23 cellular contexts compared by ENCODE assay signal in the genomic region with DNA sequence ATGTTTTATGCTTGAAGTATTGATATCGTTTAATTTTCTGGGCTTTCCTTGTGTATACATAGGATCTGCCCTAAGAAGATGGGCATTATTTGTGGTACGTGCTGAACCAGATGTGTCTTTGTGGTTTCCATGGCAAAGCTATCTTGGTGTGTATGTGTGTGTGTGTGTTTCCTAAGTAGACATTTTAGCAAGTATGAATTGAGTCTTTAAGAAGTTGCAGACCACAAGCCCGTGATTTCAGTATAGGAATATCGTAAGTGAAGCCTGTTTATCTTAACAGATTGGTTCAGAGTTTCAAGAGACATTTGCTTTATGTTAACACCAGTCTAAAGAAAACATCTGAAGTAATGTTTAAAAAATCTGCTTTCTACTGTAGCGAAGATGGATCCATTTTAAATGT.
A peak's percentile ranks its signal among the peaks of the same experiment; 100 is the strongest.
DNase-seq lines count a peak whose midpoint lies in the region; ATAC-seq and TF ChIP-seq lines count a peak whose summit lies in the region.
"Had no signal": no experiment of that assay in that cellular context is flagged by ENCODE, and none has a peak within 500 bp of the region (broad histone marks: within the 10 kb centered on the region; RNA-seq: fewer than 3 reads in every experiment).

No MANE protein-coding gene starts in this region.

- H3K4me1 Mint-ChIP-seq in type B pancreatic cell (ENCODE audit: unreplicated experiment): peaks cover 10% of the 10 kb centered on the region
- H3K4me1 Mint-ChIP-seq: activated naive CD4-positive, alpha-beta T cell treated with anti-CD3 and anti-CD28 coated beads, Interleukin-2, amount 50 U/mL, for 24 hours; IgD-negative memory B cell had no signal

- H3K4me3 Mint-ChIP-seq in type B pancreatic cell: peak overlapping the region; percentile 16
- H3K4me3 Mint-ChIP-seq: activated CD4-positive, alpha-beta T cell treated with anti-CD3 and anti-CD28 coated beads for 36 hours; activated naive CD4-positive, alpha-beta T cell treated with anti-CD3 and anti-CD28 coated beads, Interleukin-2, amount 50 U/mL, for 24 hours; IgD-negative memory B cell; natural killer cell had no signal

- no peaks in the 10 kb centered on the region for H3K4me1 ChIP-seq in colonic mucosa
- H3K4me1 ChIP-seq in mesodermal cell (ENCODE audit: control insufficient read depth, insufficient read depth, low read length, poor library complexity, severe bottlenecking): peaks cover 18% of the 10 kb centered on the region
- H3K4me1 ChIP-seq: left lung had no signal

- H3K9me3 Mint-ChIP-seq in type B pancreatic cell: no peaks in the 10 kb centered on the region

- H3K27ac ChIP-seq in colonic mucosa: peak overlapping the region; percentile 4
- H3K27ac ChIP-seq in mesodermal cell (ENCODE audit: low read depth, low read length, severe bottlenecking): peak overlapping the region; percentile 23
- H3K27ac ChIP-seq: BLaER1 treated with 17β-estradiol and CSF1 and Interleukin-3, amounts not matched to agents 10 nM and 100 nM had no signal

- H3K4me3 ChIP-seq in Jurkat, Clone E6-1 (ENCODE audit: low read length): no peak overlapping the region
- no peak overlapping the region for H3K4me3 ChIP-seq in colonic mucosa
- no peak overlapping the region for H3K4me3 ChIP-seq in mesodermal cell (ENCODE audit: extremely low read depth, insufficient read depth, low read length, poor library complexity, severe bottlenecking)
- H3K4me3 ChIP-seq: BLaER1 treated with 17β-estradiol and CSF1 and Interleukin-3, amounts not matched to agents 10 nM and 100 nM; left lung had no signal

- H3K36me3 ChIP-seq in colonic mucosa (no peaks in the 10 kb centered on the region), mesodermal cell (ENCODE audit: control insufficient read depth, insufficient read depth, low read length) (no peaks in the 10 kb centered on the region)

- H3K27me3 Mint-ChIP-seq in type B pancreatic cell: no peaks in the 10 kb centered on the region
- H3K27me3 Mint-ChIP-seq: activated CD4-positive, alpha-beta T cell treated with anti-CD3 and anti-CD28 coated beads for 36 hours; activated naive CD4-positive, alpha-beta T cell treated with anti-CD3 and anti-CD28 coated beads, Interleukin-2, amount 50 U/mL, for 24 hours; IgD-negative memory B cell had no signal

- peaks cover 13% of the 10 kb centered on the region for H3K36me3 Mint-ChIP-seq in type B pancreatic cell

- no peak overlapping the region for H3K9ac ChIP-seq in colonic mucosa (ENCODE audit: low read depth in 2 of 2, low read length in 2 of 2)
- H3K9ac ChIP-seq: BLaER1 treated with 17β-estradiol and CSF1 and Interleukin-3, amounts not matched to agents 10 nM and 100 nM had no signal

- no peak for TF ChIP-seq CTCF in colonic mucosa (IDR thresholded peaks at IDR 0.05)
- no peak for TF ChIP-seq CTCF in type B pancreatic cell (conservative IDR thresholded peaks at IDR 0.05)

- no peaks in the 10 kb centered on the region for H3K27me3 ChIP-seq in colonic mucosa
- H3K27me3 ChIP-seq: BLaER1 treated with 17β-estradiol and CSF1 and Interleukin-3, amounts not matched to agents 10 nM and 100 nM; left lung had no signal

- DNase-seq in Jurkat, Clone E6-1 (ENCODE audit: low read depth, low spot score): peak; percentile 21
- DNase-seq in colonic mucosa: no peak
- no peak for DNase-seq in type B pancreatic cell (ENCODE audit: extremely low spot score, unreplicated experiment)
- no peak for DNase-seq in activated CD4-positive, CD25-positive, alpha-beta regulatory T cell treated with anti-CD3 and anti-CD28 coated beads, Interleukin-2, amount 50 U/mL, for 72 hours
- DNase-seq: activated CD4-positive, alpha-beta T cell treated with anti-CD3 and anti-CD28 coated beads for 36 hours; cerebellar nuclear complex; DMS53; hypothalamus; left lung; natural killer cell; NCI-H1092 treated with DMSO at 0.1 percent for 48 hours; NCI-H226; SHP77; stimulated activated CD4-positive, alpha-beta T cell treated with anti-CD3 and anti-CD28 coated beads, Interleukin-2, amount 100 ng/mL, for 48 hours; stimulated activated CD8-positive, alpha-beta memory T cell treated with anti-CD3 and anti-CD28 coated beads, Interleukin-4, amount 100 ng/mL, for 48 hours had no signal

- 89 to 100% methylated on average over 3 to 4 of the region's 5 CpGs for WGBS in mesodermal cell (ENCODE audit: insufficient coverage in 2 of 2), 2 experiments

- no peaks in the 10 kb centered on the region for H3K9me3 ChIP-seq in colonic mucosa
- peaks cover 4% of the 10 kb centered on the region for H3K9me3 ChIP-seq in mesodermal cell (ENCODE audit: control insufficient read depth, low read length)

- H3K27ac Mint-ChIP-seq in type B pancreatic cell: peak overlapping the region; percentile 85
- H3K27ac Mint-ChIP-seq: activated CD4-positive, alpha-beta T cell treated with anti-CD3 and anti-CD28 coated beads for 36 hours; activated naive CD4-positive, alpha-beta T cell treated with anti-CD3 and anti-CD28 coated beads, Interleukin-2, amount 50 U/mL, for 24 hours; IgD-negative memory B cell; natural killer cell had no signal

- ATAC-seq in GM18517 (IDR thresholded peaks at IDR 0.05; ENCODE audit: unreplicated experiment) (no peak), GM21381 (IDR thresholded peaks at IDR 0.05; ENCODE audit: unreplicated experiment) (no peak), HG02678 (IDR thresholded peaks at IDR 0.05; ENCODE audit: unreplicated experiment) (no peak)
- ATAC-seq: activated CD4-positive, alpha-beta T cell treated with anti-CD3 and anti-CD28 coated beads for 36 hours; HCT116; natural killer cell had no signal

- intact Hi-C loops in colonic mucosa (cut with DNase I): no loop called here
